ENCODE assay signal across 8 cellular contexts in the genomic region with DNA sequence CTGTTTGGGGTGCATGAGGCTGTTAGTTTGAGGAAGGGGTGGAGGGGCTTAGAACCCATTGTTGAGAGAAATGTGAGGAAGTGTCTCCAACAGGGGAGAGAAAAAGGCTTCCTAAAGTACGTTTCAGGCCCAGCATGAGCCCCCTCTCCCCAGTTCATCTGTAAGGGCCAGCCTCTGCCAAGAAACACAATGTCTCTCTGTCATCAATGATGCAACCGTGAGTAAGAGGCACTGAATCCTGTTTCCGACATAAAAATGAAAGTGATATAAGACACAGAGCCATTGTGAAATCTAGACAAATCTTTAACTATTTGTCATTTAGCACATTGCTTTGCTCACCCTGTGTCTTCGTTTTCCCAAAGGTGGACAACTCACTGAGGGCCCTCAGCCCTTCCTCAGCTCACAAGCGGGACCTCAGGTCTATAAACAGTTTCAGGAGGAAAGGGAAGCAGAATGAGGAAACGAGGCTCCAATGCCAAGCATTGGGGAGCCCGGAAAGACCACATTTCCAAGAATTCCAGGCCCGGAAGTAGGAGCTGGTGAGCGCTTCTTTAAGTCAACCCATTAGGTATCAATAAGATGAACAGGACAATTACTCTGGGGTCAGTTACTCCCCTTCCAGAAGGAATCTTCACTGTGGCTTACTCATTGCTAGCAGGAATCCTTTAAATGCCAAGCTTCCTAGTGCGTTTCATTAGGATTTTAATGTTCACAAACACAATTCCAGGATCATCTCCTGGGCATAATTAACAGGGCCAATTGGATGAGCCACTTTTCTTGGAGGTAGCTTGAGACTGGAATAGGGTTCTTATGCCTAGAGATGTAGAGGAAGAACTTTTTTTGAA. TPM values are rescaled to one million over a fixed set of nuclear protein-coding genes. Genes with fewer than 3 reads are reported as not detected.
DNase-seq lines count a peak whose midpoint lies in the region; ATAC-seq and TF ChIP-seq lines count a peak whose summit lies in the region.

No MANE protein-coding gene starts in this region.

- intact Hi-C loops in PC-9 (cut with micrococcal nuclease; ENCODE audit: unreplicated experiment) = no loop called here

- BruUV-seq in PC-9 (replicated peaks; lab: Mats Ljungman, UMichigan) = TSS peak; percentile 92

- POLR2A ChIA-PET in PC-9 (lab: Charles Lee; ENCODE audit: unreplicated experiment) = interaction anchor here (0.6 to 0.7 kb wide), 3 partner anchors 44 to 251 kb away, joined by 3 to 5 read pairs (median 4); no protein-coding TSS in a partner anchor

- H3K4me1 ChIP-seq in PC-9 (replicated peaks; ENCODE audit: insufficient read depth) = peaks cover 21% of the 10 kb centered on the region

- H3K27me3 ChIP-seq in PC-9 (ENCODE audit: insufficient read depth, low read depth) = no peaks in the 10 kb centered on the region

- no peak for ATAC-seq in HG02759 (IDR thresholded peaks at IDR 0.05; ENCODE audit: unreplicated experiment)

- H3K4me3 ChIP-seq in PC-9 = no peak overlapping the region

- H3K36me3 ChIP-seq in PC-9 (ENCODE audit: low read depth) = no peaks in the 10 kb centered on the region

- no peaks in the 10 kb centered on the region for H3K79me2 ChIP-seq in PC-9 (ENCODE audit: low read depth)

- H3F3A ChIP-seq in PC-9 (ENCODE audit: insufficient read depth, low read depth) = 0 out of 2 replicates have a peak, but pooled peaks cover 8% of the 10 kb centered on the region

- peak overlapping the region; percentile 68 for H2AFZ ChIP-seq in PC-9

- H3K9me3 ChIP-seq in PC-9 (ENCODE audit: insufficient read depth, low read depth) = no peaks in the 10 kb centered on the region

- DNase-seq in EH (ENCODE audit: low read depth) (peak; percentile 95), PC-9 (peak; percentile 18 to 83), fibroblast of gingiva (ENCODE audit: low read depth) (peak; percentile 94), pulmonary artery endothelial cell (ENCODE audit: low read depth, low spot score) (peak; percentile 44), NCI-H2081 treated with DMSO at 0.1 percent for 48 hours (lab: John Stamatoyannopoulos, UW) (no peak), NCI-H1417 (lab: John Stamatoyannopoulos, UW) (no peak), cerebellum (ENCODE audit: low spot score) (no peak)

- peak overlapping the region; percentile 61 for H3K4me2 ChIP-seq in PC-9

- TF ChIP-seq CTCF in PC-9 (conservative IDR thresholded peaks at IDR 0.05) = no peak

- H3K9me2 ChIP-seq in PC-9 (ENCODE audit: insufficient read depth) = no peaks in the 10 kb centered on the region

- no peaks in the 10 kb centered on the region for H4K20me1 ChIP-seq in PC-9 (ENCODE audit: insufficient read depth)

- CTCF ChIA-PET in PC-9 (lab: Charles Lee) = no interaction called here

- peak overlapping the region; percentile 87 for H3K27ac ChIP-seq in PC-9

RNA-seq across cellular contexts. Expression of gene KLF4, which starts 59.0 kb away (rescaled TPM):
- total RNA-seq in PC-9 (2021) = 48.5 and 49.0 TPM in 2 replicates
- total RNA-seq in pulmonary artery endothelial cell = 1.1 and 1.6 TPM in 2 replicates
- 5.4 TPM for total RNA-seq in cerebellum

Comparison
In these comparisons a context has a peak if more than half of its experiments do, and no peak if none do; other contexts are left out.
1. DNase-seq: peak in EH (single experiment), PC-9 (2 of 2), fibroblast of gingiva (single experiment) and pulmonary artery endothelial cell (single experiment); none in NCI-H2081 treated with DMSO at 0.1 percent for 48 hours (single experiment), NCI-H1417 (0 of 3) and cerebellum (single experiment).